Comparison of ENCODE assay signal across 8 cellular contexts in genomic region chr6:142300758-142301251, GRCh38. TPM values are rescaled to one million over a fixed set of nuclear protein-coding genes. Genes with fewer than 3 reads are reported as not detected.
DNase-seq lines count a peak whose midpoint lies in the region; ATAC-seq and TF ChIP-seq lines count a peak whose summit lies in the region.

No MANE protein-coding gene starts in this region.

- H3K4me3 Mint-ChIP-seq in H9: peak overlapping the region; percentile 77 to 84

- peaks cover 30 to 35% of the 10 kb centered on the region in 2 experiments for H3K4me1 Mint-ChIP-seq in H9

- H4K5ac ChIP-seq in H9 (ENCODE audit: insufficient read length, low read depth, low read length): no peak overlapping the region

- H2BK20ac ChIP-seq in H9 (ENCODE audit: low read depth, low read length, poor library complexity, severe bottlenecking): no peak overlapping the region

- TF ChIP-seq EP300 in gastroesophageal sphincter (IDR thresholded peaks at IDR 0.05): no peak

- TF ChIP-seq CTCF in H9 (conservative IDR thresholded peaks at IDR 0.05): no peak
- no peak for TF ChIP-seq CTCF in foreskin keratinocyte (conservative IDR thresholded peaks at IDR 0.05)
- no peak for TF ChIP-seq CTCF in prostate gland (IDR thresholded peaks at IDR 0.05)
- TF ChIP-seq CTCF in gastroesophageal sphincter (IDR thresholded peaks at IDR 0.05): no peak

- no peak overlapping the region for H3K27ac Mint-ChIP-seq in H9

- no peaks in the 10 kb centered on the region; the same call in 1 of the 2 replicates for H3K4me1 ChIP-seq in H9 (ENCODE audit: insufficient read depth, low read length)
- peaks cover 35% of the 10 kb centered on the region for H3K4me1 ChIP-seq in foreskin keratinocyte
- H3K4me1 ChIP-seq in prostate gland (replicated peaks): no peaks in the 10 kb centered on the region
- peaks cover 0 to 13% (median 0%) of the 10 kb centered on the region in 3 donors for H3K4me1 ChIP-seq in gastroesophageal sphincter

- peaks cover 7% of the 10 kb centered on the region for H3K23me2 ChIP-seq in H9 (ENCODE audit: insufficient read length, low read depth, low read length, poor library complexity, severe bottlenecking)

- intact Hi-C loops in prostate gland (cut with DNase I): no loop called here

- no peak for TF ChIP-seq POLR2A in prostate gland (IDR thresholded peaks at IDR 0.05)
- no peak for TF ChIP-seq POLR2A in gastroesophageal sphincter (IDR thresholded peaks at IDR 0.05)

- no peak overlapping the region for H4K8ac ChIP-seq in H9 (replicated peaks; ENCODE audit: insufficient read length, low read depth, low read length)

- ATAC-seq in foreskin keratinocyte (peak; percentile 73), gastroesophageal sphincter (no peak), GM21515 (IDR thresholded peaks at IDR 0.05; ENCODE audit: unreplicated experiment) (no peak), GM21786 (IDR thresholded peaks at IDR 0.05; ENCODE audit: unreplicated experiment) (no peak)

- no peak overlapping the region for H3K4ac ChIP-seq in H9 (ENCODE audit: low read depth, low read length)

- H2BK120ac ChIP-seq in H9 (ENCODE audit: low read depth, low read length, poor library complexity, severe bottlenecking): no peak overlapping the region

- H3K18ac ChIP-seq in H9 (ENCODE audit: insufficient read length, low read depth, low read length): no peak overlapping the region

- no peaks in the 10 kb centered on the region; a peak in 1 of 7 replicates for H3K36me3 Mint-ChIP-seq in H9 (ENCODE audit: insufficient read depth in 1 of 3, low read depth in 3 of 3)

- H3K36me3 ChIP-seq in prostate gland (no peaks in the 10 kb centered on the region), gastroesophageal sphincter (no peaks in the 10 kb centered on the region)

- no peak overlapping the region for H2BK15ac ChIP-seq in H9 (ENCODE audit: low read depth, low read length)

- H3K79me1 ChIP-seq in H9 (ENCODE audit: insufficient read depth, low read depth, low read length, poor library complexity, severe bottlenecking): no peaks in the 10 kb centered on the region

- no peak overlapping the region for H2BK12ac ChIP-seq in H9 (ENCODE audit: insufficient read length, low read depth, low read length)

- H3K9me3 ChIP-seq in H9 (ENCODE audit: control insufficient read depth, low read depth, low read length) (no peaks in the 10 kb centered on the region), prostate gland (no peaks in the 10 kb centered on the region), gastroesophageal sphincter (peaks cover 0 to 5% (median 0%) of the 10 kb centered on the region in 3 donors)

- H3K79me2 ChIP-seq in H9 (ENCODE audit: insufficient read depth, low read length): no peaks in the 10 kb centered on the region

- peak; percentile 31 for DNase-seq in H9
- peak; percentile 49 to 82 for DNase-seq in SW 1271 (lab: John Stamatoyannopoulos, UW)
- peak; percentile 97 to 99 for DNase-seq in foreskin keratinocyte
- DNase-seq in prostate gland (ENCODE audit: low spot score): peak; percentile 29
- DNase-seq in stimulated activated CD4-positive, alpha-beta T cell treated with anti-CD3 and anti-CD28 coated beads, Interleukin-12 subunit alpha, Interleukin-12 subunit beta, amount 100 ng/mL, for 4 hours: no peak

- H3K27ac ChIP-seq in H9 (ENCODE audit: insufficient read length, low read depth, low read length) (no peak overlapping the region), foreskin keratinocyte (peak overlapping the region; percentile 67), prostate gland (peak overlapping the region in 1 of 2 donors; percentile 64), gastroesophageal sphincter (no peak overlapping the region)

- H3K56ac ChIP-seq in H9 (ENCODE audit: insufficient read length, low read depth, low read length): no peak overlapping the region

- no CpG with 5 or more reads among the region's 6 CpGs for WGBS in H9 (ENCODE audit: extremely low coverage, insufficient read length, low lambda C conversion rate)
- 26% methylated on average over 6 of the region's 6 CpGs for WGBS in prostate gland
- 61 to 65% methylated on average over 3 to 6 of the region's 6 CpGs for WGBS in gastroesophageal sphincter (ENCODE audit: low coverage in 1 of 2), 2 donors

- no peak overlapping the region for H3K9ac ChIP-seq in H9 (ENCODE audit: extremely low read depth, insufficient read length, low read length)

- peaks cover 8% of the 10 kb centered on the region; the same call in 1 of the 2 replicates for H3K27me3 ChIP-seq in H9 (ENCODE audit: insufficient read depth, low read length)
- no peaks in the 10 kb centered on the region for H3K27me3 ChIP-seq in foreskin keratinocyte
- H3K27me3 ChIP-seq in prostate gland (replicated peaks; ENCODE audit: insufficient read depth): no peaks in the 10 kb centered on the region
- H3K27me3 ChIP-seq in gastroesophageal sphincter: peaks cover 37% of the 10 kb centered on the region

- H2BK5ac ChIP-seq in H9 (ENCODE audit: insufficient read length, low read length): no peak overlapping the region

- H3K4me2 ChIP-seq in H9 (ENCODE audit: insufficient read depth, insufficient read length, low read length): peak overlapping the region; percentile 65

- H3K4me3 ChIP-seq in prostate gland (peak overlapping the region; percentile 38 to 42), gastroesophageal sphincter (peak overlapping the region in 1 of 2 donors; percentile 58)

- no peak overlapping the region for H2AFZ ChIP-seq in H9 (ENCODE audit: low read length)

- peaks cover 35% of the 10 kb centered on the region for H3K27me3 Mint-ChIP-seq in H9 (ENCODE audit: low read depth)

- H3T11ph ChIP-seq in H9 (ENCODE audit: low read length): no peak overlapping the region

- no peak overlapping the region for H3K14ac ChIP-seq in H9 (ENCODE audit: insufficient read depth, low read length)

- no peak overlapping the region for H2AK5ac ChIP-seq in H9 (ENCODE audit: insufficient read length, low read length)

- H3K23ac ChIP-seq in H9 (ENCODE audit: insufficient read length, low read depth, low read length): no peak overlapping the region

- H4K20me1 ChIP-seq in H9 (ENCODE audit: control insufficient read depth, insufficient read depth, insufficient read length): no peaks in the 10 kb centered on the region

- peaks cover 0 to 3% of the 10 kb centered on the region in 2 experiments; a peak in 1 of 5 replicates for H3K9me3 Mint-ChIP-seq in H9

- no peak overlapping the region for H4K91ac ChIP-seq in H9 (ENCODE audit: insufficient read length, low read depth, low read length)

RNA-seq across cellular contexts. Expression of gene ADGRG6, which starts 1.0 kb away (rescaled TPM):
- total RNA-seq in H9 (2021) (2.2 and 2.5 TPM in 2 replicates), foreskin keratinocyte (45.7 TPM in 2 replicates), prostate gland (10 to 100 TPM; 13.5 to 18.0 TPM), gastroesophageal sphincter (10 to 100 TPM in 3 of 4 donors, 1 to 10 TPM in 1; 8.3 to 14.4 (median 11.4) TPM)
- polyA plus RNA-seq in foreskin keratinocyte: 5.7 and 7.1 TPM in 2 replicates
